In the genomic region with DNA sequence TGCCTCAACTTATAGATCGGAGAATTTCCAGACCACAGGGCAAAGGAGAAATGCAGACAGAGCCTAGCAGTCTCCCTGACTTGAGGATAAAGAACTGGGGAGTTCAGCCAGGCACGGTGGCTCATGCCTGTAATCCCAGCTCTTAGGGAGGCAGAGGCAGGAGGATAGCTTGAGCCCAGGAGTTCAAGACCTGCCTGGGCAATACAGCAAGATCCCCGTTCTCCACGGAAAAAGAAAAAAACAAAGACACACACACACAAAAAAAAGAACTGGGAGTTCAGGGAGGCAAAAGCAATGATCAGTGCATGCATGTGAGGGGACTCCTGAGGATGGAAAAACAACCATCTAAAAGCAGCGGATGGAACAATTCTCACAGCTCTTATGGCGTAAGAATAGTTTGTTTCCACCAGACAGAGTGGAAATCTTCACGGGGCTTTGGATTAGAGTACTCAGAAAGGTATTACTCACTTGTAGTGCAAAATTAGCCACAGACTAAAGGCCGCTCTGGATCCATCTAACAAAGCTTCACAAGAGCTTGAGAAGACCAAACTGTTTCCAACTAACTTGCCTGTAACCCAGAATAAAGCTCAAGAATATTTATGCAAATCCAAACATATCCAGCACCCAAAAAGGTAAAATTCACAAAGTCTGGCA, we compare ENCODE assay signal across 20 cellular contexts. TPM values are rescaled to one million over a fixed set of nuclear protein-coding genes. Genes with fewer than 3 reads are reported as not detected.
DNase-seq lines count a peak whose midpoint lies in the region; ATAC-seq and TF ChIP-seq lines count a peak whose summit lies in the region.
"Had no signal": no experiment of that assay in that cellular context is flagged by ENCODE, and none has a peak within 500 bp of the region (broad histone marks: within the 10 kb centered on the region; RNA-seq: fewer than 3 reads in every experiment).

No MANE protein-coding gene starts in this region.

- no peaks in the 10 kb centered on the region for H3K9me3 ChIP-seq in transverse colon
- H3K9me3 ChIP-seq: BE2C, heart left ventricle, pancreas, testis had no signal

- H3K4me3 Mint-ChIP-seq in effector memory CD8-positive, alpha-beta T cell: peak overlapping the region; percentile 2 to 12

- peaks cover 4% of the 10 kb centered on the region for H3K36me3 Mint-ChIP-seq in effector memory CD8-positive, alpha-beta T cell (ENCODE audit: insufficient read depth)

- TF ChIP-seq CTCF in transverse colon (IDR thresholded peaks at IDR 0.05) (no peak), foreskin fibroblast (IDR thresholded peaks at IDR 0.05; ENCODE audit: low read depth, low read length) (no peak)

- no peaks in the 10 kb centered on the region for H3K9me3 Mint-ChIP-seq in effector memory CD8-positive, alpha-beta T cell

- H3K27ac Mint-ChIP-seq in effector memory CD8-positive, alpha-beta T cell: peak overlapping the region in 1 of 2 donors; percentile 86

- no peak for TF ChIP-seq POLR2A in transverse colon (IDR thresholded peaks at IDR 0.05)

- DNase-seq in activated CD4-positive, CD25-positive, alpha-beta regulatory T cell (lab: John Stamatoyannopoulos, UW): no peak
- DNase-seq in stimulated activated CD4-positive, alpha-beta T cell treated with anti-CD3 and anti-CD28 coated beads, Interleukin-4, amount 100 ng/mL, for 24 hours: peak; percentile 21
- DNase-seq in stimulated activated CD4-positive, alpha-beta T cell treated with anti-CD3 and anti-CD28 coated beads, Interleukin-4, amount 100 ng/mL, for 4 hours: no peak
- no peak for DNase-seq in effector memory CD8-positive, alpha-beta T cell
- no peak for DNase-seq in transverse colon
- no peak for DNase-seq in foreskin fibroblast
- no peak for DNase-seq in NCI-H526 (lab: John Stamatoyannopoulos, UW)
- DNase-seq: activated CD4-positive, CD25-positive, alpha-beta regulatory T cell treated with anti-CD3 and anti-CD28 coated beads, Interleukin-2, amount 50 U/mL, for 72 hours; aorta; BE2C; heart left ventricle; NCI-H1105; NCI-H526 treated with DMSO at 0.1 percent for 48 hours; pancreas; PC-3; stimulated activated CD4-positive, alpha-beta T cell treated with anti-CD3 and anti-CD28 coated beads, Interleukin-2, amount 100 ng/mL, for 24 hours; T-helper 2 cell; testis had no signal

- 78 to 85% methylated on average over 4 to 8 of the region's 8 CpGs for WGBS in transverse colon (ENCODE audit: low coverage in 1 of 2), 2 donors

- in situ Hi-C loops in transverse colon (cut with MboI; ENCODE audit: low pct_ligation_motif_present in 1 of 4, low pct_unique_long_range_greater_than_20kb in 1 of 4, low sequenced_read_pairs in 3 of 4): no loop called here

- intact Hi-C loops in transverse colon (cut with DNase I; ENCODE audit: low total_unique reads): no loop called here

- H3K4me3 ChIP-seq in transverse colon (no peak overlapping the region), foreskin fibroblast (ENCODE audit: low read depth in 1 of 2, low read length in 2 of 2) (no peak overlapping the region)
- H3K4me3 ChIP-seq: heart left ventricle, pancreas, testis had no signal

- TF ChIP-seq EP300 in transverse colon (IDR thresholded peaks at IDR 0.05; ENCODE audit: low read depth): no peak

- H3K4me1 ChIP-seq in transverse colon: peaks cover 5 to 30% (median 11%) of the 10 kb centered on the region in 4 donors
- H3K4me1 ChIP-seq: BE2C had no signal

- no peaks in the 10 kb centered on the region for H3K36me3 ChIP-seq in transverse colon
- H3K36me3 ChIP-seq: BE2C, heart left ventricle, pancreas had no signal

- peaks cover 38 to 60% of the 10 kb centered on the region in 2 donors for H3K4me1 Mint-ChIP-seq in effector memory CD8-positive, alpha-beta T cell (ENCODE audit: low read depth in 2 of 2)

- H3K27me3 ChIP-seq in transverse colon: no peaks in the 10 kb centered on the region
- H3K27me3 ChIP-seq: BE2C, heart left ventricle, pancreas, testis had no signal

- no peaks in the 10 kb centered on the region for H3K27me3 Mint-ChIP-seq in effector memory CD8-positive, alpha-beta T cell

- H3K27ac ChIP-seq in transverse colon: no peak overlapping the region
- H3K27ac ChIP-seq: heart left ventricle, KMS-11, pancreas, testis had no signal

- ATAC-seq in activated CD4-positive, CD25-positive, alpha-beta regulatory T cell treated with anti-CD3 and anti-CD28 coated beads, Interleukin-2, amount 50 U/mL, for 24 hours: peak; percentile 69 to 78
- ATAC-seq in effector memory CD8-positive, alpha-beta T cell (replicated peaks): no peak
- ATAC-seq: heart left ventricle, pancreas, PC-3 had no signal

RNA-seq across cellular contexts. Expression of a gene that starts 16.3 kb away (rescaled TPM):
- 100 to 1,000 TPM in 2 of 4 donors, 10 to 100 TPM in 2; 19.9 to 124 (median 83.0) TPM for total RNA-seq in transverse colon

RNA-seq across cellular contexts. Expression of a gene that starts 41.7 kb away (rescaled TPM):
- total RNA-seq in transverse colon: 1 to 10 TPM in 2 of 4 donors, not detected in 2; 2.3 to 2.4 TPM

RNA-seq across cellular contexts. Expression of a gene that starts 45.6 kb away (rescaled TPM):
- total RNA-seq in transverse colon: 10 to 100 TPM; 12.7 to 37.4 (median 26.5) TPM

RNA-seq across cellular contexts. Expression of a gene that starts 48.7 kb away (rescaled TPM):
- total RNA-seq in transverse colon: 10 to 100 TPM; 23.5 to 41.1 (median 26.5) TPM
